ENCODE assay signal across 16 cellular contexts in genomic region chr11:103610435-103610834, GRCh38.
A peak's percentile ranks its signal among the peaks of the same experiment; 100 is the strongest.
DNase-seq lines count a peak whose midpoint lies in the region; ATAC-seq and TF ChIP-seq lines count a peak whose summit lies in the region.
"Had no signal": no experiment of that assay in that cellular context is flagged by ENCODE, and none has a peak within 500 bp of the region (broad histone marks: within the 10 kb centered on the region; RNA-seq: fewer than 3 reads in every experiment).

No MANE protein-coding gene starts in this region.

- no peak for DNase-seq in HFFc6
- DNase-seq in adipocyte (ENCODE audit: low read depth): no peak
- DNase-seq in fibroblast of peridontal ligament (ENCODE audit: extremely low read depth): peak; percentile 59
- DNase-seq in osteoblast (ENCODE audit: insufficient read length, low spot score, missing footprints): no peak
- DNase-seq in SW 1271 (lab: John Stamatoyannopoulos, UW): no peak
- no peak for DNase-seq in thyroid gland
- DNase-seq: CD4-positive, alpha-beta memory T cell; DMS153; DMS79; GDM1; HCEC 1CT had no signal

- TF ChIP-seq CTCF in HFFc6 (IDR thresholded peaks at IDR 0.05) (no peak), osteoblast (IDR thresholded peaks at IDR 0.05; ENCODE audit: extremely low read depth, low read depth, low read length) (no peak), thyroid gland (IDR thresholded peaks at IDR 0.05) (no peak)

- H3K27ac ChIP-seq in osteoblast (ENCODE audit: low read depth, low read length) (peak overlapping the region; percentile 48), thyroid gland (no peak overlapping the region)
- H3K27ac ChIP-seq: BLaER1 had no signal

- H3K4me3 ChIP-seq in adipocyte (ENCODE audit: low read length): peak overlapping the region; percentile 25
- H3K4me3 ChIP-seq in osteoblast (ENCODE audit: insufficient read depth, low read length): no peak overlapping the region
- H3K4me3 ChIP-seq in thyroid gland (replicated peaks in 1 of 3): no peak overlapping the region
- H3K4me3 ChIP-seq: BLaER1, GM23338 had no signal

- H3K36me3 ChIP-seq in adipocyte (ENCODE audit: control insufficient read depth, insufficient read depth, low read length, severe bottlenecking): no peaks in the 10 kb centered on the region
- H3K36me3 ChIP-seq in osteoblast (ENCODE audit: insufficient read depth, low read length): no peaks in the 10 kb centered on the region
- H3K36me3 ChIP-seq in thyroid gland: no peaks in the 10 kb centered on the region
- H3K36me3 ChIP-seq: BLaER1 had no signal

- no peak overlapping the region for H3K4me3 Mint-ChIP-seq in HFFc6
- H3K4me3 Mint-ChIP-seq: CD14-positive monocyte; CD4-positive, alpha-beta memory T cell; GM23338 had no signal

- no peak for TF ChIP-seq POLR2A in thyroid gland (IDR thresholded peaks at IDR 0.05)

- H3K4me2 ChIP-seq in osteoblast (ENCODE audit: insufficient read depth, low read length): no peak overlapping the region
- H3K4me2 ChIP-seq: BLaER1, GM23338 had no signal

- peak overlapping the region; percentile 95 for H3K27ac Mint-ChIP-seq in HFFc6
- H3K27ac Mint-ChIP-seq: CD4-positive, alpha-beta memory T cell; GM23338 had no signal

- H3K9me3 ChIP-seq in adipocyte (ENCODE audit: control insufficient read depth, low read length): no peaks in the 10 kb centered on the region
- H3K9me3 ChIP-seq in osteoblast (ENCODE audit: low read depth, low read length): no peaks in the 10 kb centered on the region
- no peaks in the 10 kb centered on the region for H3K9me3 ChIP-seq in thyroid gland
- H3K9me3 ChIP-seq: BLaER1 had no signal

- peak overlapping the region; percentile 49 for H3K9ac ChIP-seq in adipocyte (ENCODE audit: low read length)
- H3K9ac ChIP-seq: BLaER1 had no signal

- ATAC-seq in HG03354 (IDR thresholded peaks at IDR 0.05; ENCODE audit: poor library complexity, severe bottlenecking, unreplicated experiment) (no peak), GM19455 (IDR thresholded peaks at IDR 0.05; ENCODE audit: unreplicated experiment) (no peak)
- ATAC-seq: GM23338 had no signal

- H3K4me1 Mint-ChIP-seq in HFFc6 (ENCODE audit: low read depth): peaks cover 27% of the 10 kb centered on the region
- H3K4me1 Mint-ChIP-seq: CD14-positive monocyte; CD4-positive, alpha-beta memory T cell; GM23338 had no signal

- H3K4me1 ChIP-seq in adipocyte (ENCODE audit: control insufficient read depth, insufficient read depth, low read length): peaks cover 38% of the 10 kb centered on the region
- peaks cover 25% of the 10 kb centered on the region for H3K4me1 ChIP-seq in osteoblast (ENCODE audit: insufficient read depth, low read length)
- no peaks in the 10 kb centered on the region for H3K4me1 ChIP-seq in thyroid gland
- H3K4me1 ChIP-seq: BLaER1 had no signal

- H2AFZ ChIP-seq in osteoblast (ENCODE audit: low read length): no peak overlapping the region
- H2AFZ ChIP-seq: GM23338 had no signal

- no peaks in the 10 kb centered on the region for H3K27me3 Mint-ChIP-seq in HFFc6 (ENCODE audit: insufficient read depth)

- peaks cover 23% of the 10 kb centered on the region; the same call in 1 of the 2 replicates for H3K9me3 Mint-ChIP-seq in HFFc6

- intact Hi-C loops in thyroid gland (cut with DNase I): no loop called here

- no peaks in the 10 kb centered on the region for H3K27me3 ChIP-seq in adipocyte (replicated peaks; ENCODE audit: control insufficient read depth, insufficient read depth, low read length)
- H3K27me3 ChIP-seq in osteoblast (ENCODE audit: insufficient read depth, low read length): no peaks in the 10 kb centered on the region
- H3K27me3 ChIP-seq in thyroid gland: no peaks in the 10 kb centered on the region
- H3K27me3 ChIP-seq: BLaER1 had no signal

- H4K20me1 ChIP-seq in osteoblast (ENCODE audit: insufficient read depth, low read length): no peaks in the 10 kb centered on the region
- H4K20me1 ChIP-seq: BLaER1 had no signal

- H3K79me2 ChIP-seq in osteoblast (ENCODE audit: insufficient read depth, low read length): no peaks in the 10 kb centered on the region

- peaks cover 38% of the 10 kb centered on the region for H3K36me3 Mint-ChIP-seq in HFFc6 (ENCODE audit: low read depth)
- H3K36me3 Mint-ChIP-seq: CD14-positive monocyte; CD4-positive, alpha-beta memory T cell had no signal
